Comparison of ENCODE assay signal across 16 cellular contexts in the genomic region with DNA sequence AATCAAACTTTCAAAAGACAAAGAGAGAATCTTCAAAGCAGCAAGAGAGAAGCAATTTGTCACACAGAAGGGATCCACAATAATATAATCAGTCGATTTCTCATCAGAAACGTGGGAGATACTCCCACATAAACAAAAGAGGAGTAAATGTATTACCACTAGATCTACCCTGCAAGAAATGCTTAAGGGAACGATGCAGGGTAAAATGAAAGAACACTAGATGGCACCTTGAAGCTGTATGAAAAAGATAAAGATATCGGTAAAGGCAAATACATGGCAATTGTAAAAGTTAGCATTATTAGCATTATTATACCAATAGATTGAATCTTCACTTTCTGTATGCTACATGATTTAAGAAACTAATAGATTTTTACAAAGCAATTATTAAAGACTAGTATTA.
"Had no signal": no experiment of that assay in that cellular context is flagged by ENCODE, and none has a peak within 500 bp of the region (broad histone marks: within the 10 kb centered on the region; RNA-seq: fewer than 3 reads in every experiment).

No MANE protein-coding gene starts in this region.

- H3K4me3 ChIP-seq: body of pancreas, lower lobe of right lung, right atrium auricular region, transverse colon had no signal

- FAIRE-seq: small intestine had no signal

- H3K27me3 ChIP-seq: body of pancreas, right atrium auricular region, transverse colon had no signal

- H3K9me3 ChIP-seq: body of pancreas, lower lobe of right lung, transverse colon had no signal

- H3K4me1 ChIP-seq: body of pancreas, lower lobe of right lung, right atrium auricular region, transverse colon had no signal

- DNase-seq: activated B cell treated with CpG ODN at 0.5 μM for 24 hours; activated CD4-positive, alpha-beta T cell treated with anti-CD3 and anti-CD28 coated beads, Interleukin-2, amount 10 ng/mL, durations not matched to agents 24 days and 14 days; activated T-cell treated with anti-CD3 and anti-CD28 coated beads for 4 hours; body of pancreas; effector memory CD8-positive, alpha-beta T cell; erythroblast; hypothalamus; lower lobe of right lung; naive B cell; small intestine; stimulated activated CD4-positive, alpha-beta T cell treated with anti-CD3 and anti-CD28 coated beads, Interleukin-1b, Interleukin-23, amount 100 ng/mL, for 48 hours; stimulated activated naive B cell treated with anti-CD40 and anti-IgM and Interleukin-4, amounts not matched to agents 10 μg/mL and 1 μg/mL and 100 μg/mL, for 72 hours; T-helper 9 cell; transverse colon had no signal

- ATAC-seq: activated T-helper 17 cell treated with anti-CD3 and anti-CD28 coated beads, Interleukin-2, amount 50 U/mL, for 72 hours; body of pancreas; effector memory CD8-positive, alpha-beta T cell; lower lobe of right lung; stimulated activated naive B cell treated with anti-CD40 and anti-IgM and Interleukin-4, amounts not matched to agents 10 μg/mL and 1 μg/mL and 100 μg/mL, for 72 hours had no signal

- H3K36me3 ChIP-seq: lower lobe of right lung, right atrium auricular region, transverse colon had no signal

- H3K27ac ChIP-seq: body of pancreas, lower lobe of right lung, right atrium auricular region, transverse colon had no signal
